Comparison of ENCODE assay signal across 20 cellular contexts in genomic region chr11:130489027-130489584, GRCh38. TPM values are rescaled to one million over a fixed set of nuclear protein-coding genes. Genes with fewer than 3 reads are reported as not detected.
DNase-seq lines count a peak whose midpoint lies in the region; ATAC-seq and TF ChIP-seq lines count a peak whose summit lies in the region.
"Had no signal": no experiment of that assay in that cellular context is flagged by ENCODE, and none has a peak within 500 bp of the region (broad histone marks: within the 10 kb centered on the region; RNA-seq: fewer than 3 reads in every experiment).

No MANE protein-coding gene starts in this region.

- POLR2A ChIA-PET in Panc1 (lab: Charles Lee): no interaction called here

- H3K4me2 ChIP-seq in GM23248 (ENCODE audit: unreplicated experiment): no peak overlapping the region

- no peaks in the 10 kb centered on the region for H3K9me2 ChIP-seq in GM23248 (ENCODE audit: insufficient read depth)

- no peaks in the 10 kb centered on the region for H3K36me3 ChIP-seq in GM23248 (ENCODE audit: low read depth)
- no peaks in the 10 kb centered on the region for H3K36me3 ChIP-seq in Panc1 (ENCODE audit: control insufficient read depth, insufficient read depth, low read length)
- no peaks in the 10 kb centered on the region for H3K36me3 ChIP-seq in stomach

- H3K79me2 ChIP-seq in GM23248 (ENCODE audit: insufficient read depth): no peaks in the 10 kb centered on the region

- H3K4me3 ChIP-seq in GM23248: no peak overlapping the region
- no peak overlapping the region for H3K4me3 ChIP-seq in Panc1 (ENCODE audit: low read depth in 2 of 2, low read length in 2 of 2)
- no peak overlapping the region for H3K4me3 ChIP-seq in stomach

- 0 out of 2 replicates have a peak overlapping the region, but pooled peaks have one; percentile 22 for H2AFZ ChIP-seq in GM23248

- intact Hi-C loops in Panc1 (cut with micrococcal nuclease; ENCODE audit: unreplicated experiment): no loop called here
- intact Hi-C loops in left colon (cut with DNase I, micrococcal nuclease): no loop called here
- intact Hi-C loops in stomach (cut with DNase I; ENCODE audit: low total_unique reads): no loop called here

- CTCF ChIA-PET in Panc1 (lab: Charles Lee): no interaction called here

- H3K27ac ChIP-seq in GM23248 (no peak overlapping the region), Panc1 (ENCODE audit: low read length) (peak overlapping the region; percentile 45; the same call in 1 of the 2 replicates), stomach (peak overlapping the region in 4 of 5 donors; percentile 50 to 64 (median 58))

- H3K4me1 ChIP-seq in GM23248 (ENCODE audit: insufficient read depth): no peaks in the 10 kb centered on the region
- H3K4me1 ChIP-seq in Panc1 (ENCODE audit: control insufficient read depth, insufficient read depth, low read length): peaks cover 23% of the 10 kb centered on the region; the same call in 1 of the 2 replicates
- peaks cover 20 to 25% (median 24%) of the 10 kb centered on the region in 4 donors for H3K4me1 ChIP-seq in stomach

- H3K9me3 ChIP-seq in GM23248 (ENCODE audit: low read depth) (no peaks in the 10 kb centered on the region), Panc1 (ENCODE audit: control insufficient read depth, insufficient read depth, low read depth, low read length) (no peaks in the 10 kb centered on the region), stomach (no peaks in the 10 kb centered on the region)
- H3K9me3 ChIP-seq: Caco-2 had no signal

- H3K27me3 ChIP-seq in GM23248 (replicated peaks; ENCODE audit: insufficient read depth): no peaks in the 10 kb centered on the region
- H3K27me3 ChIP-seq in Panc1 (ENCODE audit: control insufficient read depth, insufficient read depth, low read length): no peaks in the 10 kb centered on the region
- H3K27me3 ChIP-seq in stomach: no peaks in the 10 kb centered on the region

- DNase-seq in GM23248 (no peak), Panc1 (ENCODE audit: low read depth, low spot score) (no peak), left colon (no peak), stomach (no peak), kidney tubule cell (ENCODE audit: low spot score) (no peak), NCI-H526 treated with DMSO at 0.1 percent for 48 hours (lab: John Stamatoyannopoulos, UW) (no peak), NCI-H146 treated with DMSO at 0.1 percent for 48 hours (lab: John Stamatoyannopoulos, UW; ENCODE audit: unreplicated experiment) (no peak)
- DNase-seq: C1 segment of cervical spinal cord; CD4-positive, alpha-beta memory T cell; GOT3; HCEC 1CT; Karpas-422; NCI-H1092 treated with DMSO at 0.1 percent for 48 hours; NCI-H1436 treated with DMSO at 0.1 percent for 48 hours; NCI-H1930; NCI-H2107; NCI-H524; NCI-H774; Right ventricle myocardium superior had no signal

- no TSS peak for BruUV-seq in Panc1 (replicated peaks; lab: Mats Ljungman, UMichigan)

- in situ Hi-C loops in GM23248 (cut with MboI) (no loop called here), Panc1 (cut with HindIII; ENCODE audit: low pct_unique_long_range_greater_than_20kb, low sequenced_read_pairs) (no loop called here)

- H3F3A ChIP-seq in GM23248 (ENCODE audit: insufficient read depth): no peaks in the 10 kb centered on the region

- H3K9ac ChIP-seq in GM23248: no peak overlapping the region

- WGBS in GM23248 (ENCODE audit: low coverage in 1 of 2, low lambda C conversion rate in 2 of 2, missing lambda C conversion rate in 2 of 2), 2 experiments: 88 to 91% methylated on average over 3 of the region's 3 CpGs
- WGBS in stomach, 5 donors: 44 to 68% (median 55%) methylated on average over 3 of the region's 3 CpGs

- ATAC-seq in Panc1: peak; percentile 66; the same call in 1 of the 2 replicates
- peak; percentile 65 for ATAC-seq in left colon

- TF ChIP-seq POLR2A in stomach (IDR thresholded peaks at IDR 0.05): no peak

- TF ChIP-seq CTCF in Panc1 (IDR thresholded peaks at IDR 0.05): no peak
- TF ChIP-seq CTCF in stomach (IDR thresholded peaks at IDR 0.05): no peak

- no peaks in the 10 kb centered on the region for H4K20me1 ChIP-seq in GM23248 (ENCODE audit: insufficient read depth)

- no peak for TF ChIP-seq EP300 in stomach (IDR thresholded peaks at IDR 0.05)

RNA-seq across cellular contexts. Expression of gene ADAMTS15, which starts 40.7 kb away (rescaled TPM):
- 0.97 and 1.3 TPM in 2 replicates for total RNA-seq in GM23248 (2014; rRNA removed; shearing (Covaris generic))
- polyA plus RNA-seq in GM23248 (2016; fragmentation: Nextera tagmentation; extraction: Ambion mirVana) (0.09 TPM in 2 replicates), stomach (1 to 10 TPM; 2.0 to 4.3 (median 2.5) TPM)
- total RNA-seq in Panc1 (2021; ENCODE audit: unreplicated experiment) (39.9 TPM), left colon (1 to 10 TPM; 3.6 to 4.4 TPM), stomach (10 to 100 TPM in 2 of 5 donors, 1 to 10 TPM in 3; 1.4 to 23.5 (median 2.2) TPM)
- polyA plus RNA-seq in Panc1 (2012; ENCODE audit: insufficient read length): 44.4 TPM
- total RNA-seq: CD4-positive, alpha-beta memory T cell had no signal
- polyA plus RNA-seq: CD4-positive, alpha-beta memory T cell had no signal
